Comparison of ENCODE assay signal across 25 cellular contexts in the genomic region with DNA sequence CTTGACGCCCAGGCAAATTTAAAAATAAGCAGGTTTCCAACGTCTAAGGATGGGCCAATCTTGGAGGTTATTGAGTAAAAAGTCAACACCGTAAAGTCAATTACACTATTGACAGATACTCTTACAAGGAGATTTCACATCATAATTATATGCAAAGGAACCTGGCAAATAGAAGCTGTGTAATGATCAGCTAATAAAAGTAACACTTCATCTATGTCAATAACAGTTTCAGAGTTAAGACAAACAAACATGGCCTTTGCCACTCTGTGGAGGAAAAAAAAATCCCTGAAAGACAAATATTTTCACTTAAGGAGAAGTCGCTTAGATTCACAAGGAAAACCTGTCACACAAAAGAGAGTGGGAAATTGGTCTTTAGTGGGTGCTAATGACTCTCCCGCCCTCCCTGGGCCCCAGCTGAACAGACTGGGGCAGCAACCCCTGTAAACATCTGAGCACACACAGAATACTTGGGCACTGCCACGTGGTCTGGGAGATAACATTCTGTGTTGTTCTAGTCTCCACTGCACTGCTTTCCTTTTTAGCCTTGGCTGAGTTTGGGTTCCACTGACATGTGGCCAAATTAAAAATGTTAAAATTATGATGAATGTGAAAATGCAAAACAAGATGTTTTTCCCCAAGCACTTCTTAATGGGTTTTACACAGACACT.
A peak's percentile ranks its signal among the peaks of the same experiment; 100 is the strongest.
DNase-seq lines count a peak whose midpoint lies in the region; ATAC-seq and TF ChIP-seq lines count a peak whose summit lies in the region.
"Had no signal": no experiment of that assay in that cellular context is flagged by ENCODE, and none has a peak within 500 bp of the region (broad histone marks: within the 10 kb centered on the region; RNA-seq: fewer than 3 reads in every experiment).

No MANE protein-coding gene starts in this region.

- ATAC-seq in lower lobe of right lung (peak; percentile 43 to 78), GM18520 (IDR thresholded peaks at IDR 0.05; ENCODE audit: unreplicated experiment) (no peak)
- ATAC-seq: K562, T-cell had no signal

- peak overlapping the region; percentile 8; the same call in 1 of the 2 replicates for H3K27ac ChIP-seq in VCaP
- no peak overlapping the region for H3K27ac ChIP-seq in lower lobe of right lung
- H3K27ac ChIP-seq in transverse colon: no peak overlapping the region
- H3K27ac ChIP-seq: 22Rv1, neutrophil, prostate gland had no signal

- H3K27me3 ChIP-seq in lower lobe of right lung (ENCODE audit: low read depth): no peaks in the 10 kb centered on the region
- no peaks in the 10 kb centered on the region for H3K27me3 ChIP-seq in transverse colon
- H3K27me3 ChIP-seq: MG63, neutrophil had no signal

- H3K4me1 ChIP-seq in lower lobe of right lung (peaks cover 12% of the 10 kb centered on the region), transverse colon (peaks cover 0 to 8% (median 2%) of the 10 kb centered on the region in 4 donors)
- H3K4me1 ChIP-seq: prostate gland had no signal

- WGBS in transverse colon (ENCODE audit: low coverage in 1 of 2), 2 donors: 49 to 55% methylated on average over 5 to 6 of the region's 6 CpGs

- H3K36me3 ChIP-seq in lower lobe of right lung (peaks cover 6% of the 10 kb centered on the region), transverse colon (peaks cover 0 to 14% (median 5%) of the 10 kb centered on the region in 4 donors)
- H3K36me3 ChIP-seq: MG63, prostate gland had no signal

- no peak for TF ChIP-seq POLR2A in transverse colon (IDR thresholded peaks at IDR 0.05)

- H3K4me3 ChIP-seq in lower lobe of right lung: no peak overlapping the region
- H3K4me3 ChIP-seq in transverse colon: no peak overlapping the region
- H3K4me3 ChIP-seq: K562, MG63, prostate gland had no signal

- intact Hi-C loops in lower lobe of right lung (cut with DNase I): no loop called here
- intact Hi-C loops in transverse colon (cut with DNase I; ENCODE audit: low total_unique reads): loop anchor here (10.0 kb wide), 1 partner anchor 249 kb away; no protein-coding TSS in a partner anchor

- DNase-seq in DMS153 treated with DMSO at 0.1 percent for 48 hours (lab: John Stamatoyannopoulos, UW; ENCODE audit: unreplicated experiment): peak; percentile 18
- no peak for DNase-seq in DMS153 (lab: John Stamatoyannopoulos, UW)
- DNase-seq in DMS53 (lab: John Stamatoyannopoulos, UW): peak; percentile 50
- DNase-seq in lower lobe of right lung: no peak
- no peak for DNase-seq in transverse colon
- no peak for DNase-seq in NCI-H2227 (lab: John Stamatoyannopoulos, UW; ENCODE audit: unreplicated experiment)
- DNase-seq: activated CD4-positive, alpha-beta T cell treated with anti-CD3 and anti-CD28 coated beads, Interleukin-2, amount 50 U/mL, for 48 hours; activated naive CD4-positive, alpha-beta T cell treated with anti-CD3 and anti-CD28 coated beads, Interleukin-2, amount 10 ng/mL, durations not matched to agents 7 days and 5 days; CD4-positive, CD25-positive, alpha-beta regulatory T cell; effector CD4-positive, alpha-beta T cell; glutamatergic neuron; H9; mesendoderm; MG63; NCI-H1436 treated with DMSO at 0.1 percent for 48 hours; NCI-H526; stimulated activated CD4-positive, alpha-beta T cell treated with anti-CD3 and anti-CD28 coated beads, Interleukin-4, amount 100 ng/mL, for 4 hours; stimulated activated naive B cell treated with anti-CD40 and anti-IgM and Interleukin-4, amounts not matched to agents 10 μg/mL and 1 μg/mL and 100 μg/mL, for 72 hours; T-cell had no signal

- TF ChIP-seq EP300 in transverse colon (IDR thresholded peaks at IDR 0.05; ENCODE audit: low read depth): no peak

- TF ChIP-seq CTCF in VCaP (conservative IDR thresholded peaks at IDR 0.05): no peak
- TF ChIP-seq CTCF in lower lobe of right lung (IDR thresholded peaks at IDR 0.05): no peak
- TF ChIP-seq CTCF in transverse colon (IDR thresholded peaks at IDR 0.05): no peak

- peaks cover 12% of the 10 kb centered on the region for H3K9me3 ChIP-seq in lower lobe of right lung
- peaks cover 7 to 9% of the 10 kb centered on the region in 2 donors for H3K9me3 ChIP-seq in transverse colon
- H3K9me3 ChIP-seq: MG63, neutrophil, prostate gland had no signal

- in situ Hi-C loops in transverse colon (cut with MboI; ENCODE audit: low pct_ligation_motif_present in 1 of 4, low pct_unique_long_range_greater_than_20kb in 1 of 4, low sequenced_read_pairs in 3 of 4): loop anchor here in 3 of 4 donors (25.0 kb wide), 2 partner anchors 586 to 736 kb away; no protein-coding TSS in a partner anchor

Comparison
In these comparisons a context has a peak if more than half of its experiments do, and no peak if none do; other contexts are left out.
1. DNase-seq: peak in DMS153 treated with DMSO at 0.1 percent for 48 hours (single experiment) and DMS53 (single experiment); none in DMS153 (single experiment), lower lobe of right lung (single experiment), transverse colon (single experiment) and NCI-H2227 (single experiment).